Comparison of ENCODE assay signal across 12 cellular contexts in the genomic region with DNA sequence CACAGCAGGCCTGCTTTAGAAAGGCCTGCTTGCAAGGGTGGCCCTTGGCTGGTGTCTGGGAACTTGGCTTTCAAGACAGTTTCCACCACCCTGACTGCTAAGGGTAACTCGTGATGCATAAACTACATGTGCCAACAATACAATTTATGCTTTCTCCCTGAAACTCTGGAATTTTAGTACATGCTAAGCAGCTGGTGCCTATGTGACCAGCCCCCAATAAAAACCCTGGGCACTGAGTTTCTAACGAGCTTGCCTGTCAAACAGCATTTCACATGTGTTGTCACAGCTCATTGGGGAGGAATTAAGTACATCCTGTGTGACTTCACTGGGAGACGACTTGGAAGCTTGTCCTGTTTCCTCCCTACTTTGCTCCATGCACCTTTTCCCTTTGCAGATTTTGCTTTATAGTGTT.
DNase-seq lines count a peak whose midpoint lies in the region; ATAC-seq and TF ChIP-seq lines count a peak whose summit lies in the region.
"Had no signal": no experiment of that assay in that cellular context is flagged by ENCODE, and none has a peak within 500 bp of the region (broad histone marks: within the 10 kb centered on the region; RNA-seq: fewer than 3 reads in every experiment).

No MANE protein-coding gene starts in this region.

- H3K27me3 ChIP-seq in left lung: no peaks in the 10 kb centered on the region
- H3K27me3 ChIP-seq: Peyer's patch, sigmoid colon had no signal

- H3K9me3 ChIP-seq in left lung: peaks cover 0 to 4% of the 10 kb centered on the region in 2 donors
- H3K9me3 ChIP-seq: Peyer's patch, sigmoid colon had no signal

- no peaks in the 10 kb centered on the region for H3K4me1 ChIP-seq in left lung
- H3K4me1 ChIP-seq: Peyer's patch had no signal

- ATAC-seq in left lung: no peak
- ATAC-seq: esophagus mucosa had no signal

- H3K4me3 ChIP-seq in fibroblast of the aortic adventitia (ENCODE audit: low read depth, low read length): no peak overlapping the region
- H3K4me3 ChIP-seq in left lung: no peak overlapping the region
- H3K4me3 ChIP-seq: Peyer's patch, sigmoid colon had no signal

- H3K36me3 ChIP-seq in left lung: no peaks in the 10 kb centered on the region
- H3K36me3 ChIP-seq: Peyer's patch, sigmoid colon had no signal

- no peak overlapping the region for H3K27ac ChIP-seq in left lung
- H3K27ac ChIP-seq: Peyer's patch had no signal

- no peak for TF ChIP-seq CTCF in fibroblast of the aortic adventitia (IDR thresholded peaks at IDR 0.05; ENCODE audit: insufficient read depth, low read length)
- no peak for TF ChIP-seq CTCF in left lung (IDR thresholded peaks at IDR 0.05)

- DNase-seq in ELF-1 (ENCODE audit: low read depth, low spot score) (peak; percentile 6), RPMI7951 (ENCODE audit: low read depth) (peak; percentile 0), fibroblast of the aortic adventitia (ENCODE audit: low read depth) (peak; percentile 64), retina (peak; percentile 60), activated gamma-delta T cell treated with Interleukin-2 at 50 U/mL for 16 hours (no peak), left lung (no peak), CD1c-positive myeloid dendritic cell (ENCODE audit: extremely low spot score) (no peak)
- DNase-seq in activated CD4-positive, alpha-beta T cell treated with anti-CD3 and anti-CD28 coated beads, Interleukin-2, amount 50 U/mL, for 4 hours: no peak
- DNase-seq: activated naive CD4-positive, alpha-beta T cell treated with anti-CD3 and anti-CD28 coated beads, Interleukin-2, amount 10 ng/mL, durations not matched to agents 7 days and 5 days; Peyer's patch; sigmoid colon had no signal

- intact Hi-C loops in left lung (cut with DNase I): no loop called here

Comparison
In these comparisons a context has a peak if more than half of its experiments do, and no peak if none do; other contexts are left out.
1. DNase-seq: peak in ELF-1 (single experiment), RPMI7951 (single experiment), fibroblast of the aortic adventitia (single experiment) and retina (single experiment); none in activated gamma-delta T cell treated with Interleukin-2 at 50 U/mL for 16 hours (single experiment), left lung (0 of 2), activated CD4-positive, alpha-beta T cell treated with anti-CD3 and anti-CD28 coated beads, Interleukin-2, amount 50 U/mL, for 4 hours (0 of 2) and CD1c-positive myeloid dendritic cell (single experiment).